35 cellular contexts compared by ENCODE assay signal in the genomic region with DNA sequence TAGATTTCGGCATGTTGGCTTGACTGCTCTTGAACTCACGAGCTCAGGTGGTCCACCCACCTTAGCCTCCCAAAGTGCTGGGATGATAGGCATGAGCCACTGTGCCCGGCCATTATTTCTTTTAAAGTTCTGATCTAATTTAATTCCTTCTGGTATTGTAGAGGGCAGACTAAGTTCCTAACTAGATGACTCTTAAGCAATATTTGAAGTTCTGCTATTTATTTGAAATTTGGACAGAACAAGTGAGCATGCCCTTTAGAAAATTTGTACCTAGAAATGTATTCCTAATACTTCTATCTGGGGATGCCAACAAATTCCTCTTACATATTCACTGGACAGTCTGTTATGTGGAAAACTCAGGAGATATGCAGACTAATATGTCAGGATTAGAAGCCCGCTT.
"Had no signal": no experiment of that assay in that cellular context is flagged by ENCODE, and none has a peak within 500 bp of the region (broad histone marks: within the 10 kb centered on the region; RNA-seq: fewer than 3 reads in every experiment).

No MANE protein-coding gene starts in this region.

- H3K36me3 ChIP-seq: MG63 had no signal

- H3K27ac ChIP-seq: KMS-11 had no signal

- H3K4me3 ChIP-seq: MG63 had no signal

- H3K27me3 ChIP-seq: MG63 had no signal

- DNase-seq: Karpas-422, Kasumi-1, KG1, MG63, MM.1S, MV-4-11, NCI-H1048, NCI-H1092, NCI-H1092 treated with DMSO at 0.1 percent for 48 hours, NCI-H1105, NCI-H1105 treated with DMSO at 0.1 percent for 48 hours, NCI-H1417 treated with DMSO at 0.1 percent for 48 hours, NCI-H1436, NCI-H1436 treated with DMSO at 0.1 percent for 48 hours, NCI-H146, NCI-H1694, NCI-H1694 treated with DMSO at 0.1 percent for 48 hours, NCI-H187, NCI-H187 treated with DMSO at 0.1 percent for 48 hours, NCI-H1930, NCI-H2029, NCI-H2029 treated with DMSO at 0.1 percent for 48 hours, NCI-H2081, NCI-H2081 treated with DMSO at 0.1 percent for 48 hours, NCI-H2107, NCI-H2171, NCI-H2171 treated with DMSO at 0.1 percent for 48 hours, NCI-H2227 treated with DMSO at 0.1 percent for 48 hours, NCI-H226, NCI-H345, NCI-H446, NCI-H446 treated with DMSO at 0.1 percent for 48 hours, NCI-H510A, NCI-H510A treated with DMSO at 0.1 percent for 48 hours had no signal

- H3K4me2 ChIP-seq: KMS-11 had no signal

- H3K9ac ChIP-seq: KMS-11 had no signal
